In the genomic region with DNA sequence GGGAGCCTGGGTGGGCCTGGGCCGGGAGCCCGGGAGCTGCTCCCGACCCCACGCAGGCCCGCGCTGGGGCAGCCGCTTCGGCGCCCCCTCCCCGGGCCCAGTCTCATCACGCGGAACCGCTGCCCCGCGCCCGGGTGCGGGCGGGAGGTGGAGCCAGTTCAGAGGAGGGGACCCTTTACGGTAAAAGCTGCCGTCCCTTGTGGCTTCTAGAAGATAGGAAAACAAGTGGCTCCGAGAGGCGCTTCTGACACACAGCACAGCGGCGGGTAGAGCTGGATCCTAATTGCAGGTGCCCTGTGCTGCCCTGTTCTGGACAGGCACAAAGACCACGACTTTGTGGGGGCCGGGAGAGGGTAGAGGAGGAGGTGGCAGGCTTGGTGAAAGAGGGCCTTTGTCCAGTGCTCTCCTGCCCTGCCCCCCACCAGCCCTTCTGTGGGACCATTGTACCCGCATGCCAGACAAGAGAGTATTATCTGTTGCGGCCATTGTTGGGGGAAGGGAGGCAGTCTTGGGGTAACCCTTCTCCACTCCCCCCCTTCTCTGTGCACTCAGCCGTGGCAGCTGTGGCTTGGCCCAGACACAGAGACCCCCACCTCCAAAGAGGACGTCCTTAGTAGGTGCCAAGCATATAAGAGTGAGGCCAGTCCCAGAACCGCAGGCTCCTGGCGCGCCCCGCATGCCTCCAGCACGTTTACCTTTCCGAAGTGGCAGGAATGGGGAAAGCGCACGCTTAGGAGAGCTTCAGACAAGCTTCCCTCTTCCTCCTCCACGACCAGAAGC, we compare ENCODE assay signal across 8 cellular contexts. TPM values are rescaled to one million over a fixed set of nuclear protein-coding genes. Genes with fewer than 3 reads are reported as not detected.
DNase-seq lines count a peak whose midpoint lies in the region; ATAC-seq and TF ChIP-seq lines count a peak whose summit lies in the region.

No MANE protein-coding gene starts in this region.

- H3K27me3 ChIP-seq in NT2/D1 (ENCODE audit: insufficient read depth, insufficient read length): peaks cover 3% of the 10 kb centered on the region
- no peaks in the 10 kb centered on the region for H3K27me3 ChIP-seq in prostate gland (replicated peaks; ENCODE audit: insufficient read depth)

- peak overlapping the region; percentile 86 for H3K27ac Mint-ChIP-seq in activated naive CD4-positive, alpha-beta T cell treated with anti-CD3 and anti-CD28 coated beads for 36 hours

- peak overlapping the region; percentile 80 for H3K4me3 Mint-ChIP-seq in activated naive CD4-positive, alpha-beta T cell treated with anti-CD3 and anti-CD28 coated beads for 36 hours

- H3K4me1 Mint-ChIP-seq in activated naive CD4-positive, alpha-beta T cell treated with anti-CD3 and anti-CD28 coated beads for 36 hours (ENCODE audit: low read depth): peaks cover 40% of the 10 kb centered on the region

- TF ChIP-seq CTCF in prostate gland (IDR thresholded peaks at IDR 0.05): no peak

- 12% methylated on average over 36 of the region's 39 CpGs for WGBS in prostate gland

- DNase-seq in Ammon's horn (ENCODE audit: low spot score): peak; percentile 97
- DNase-seq in NT2/D1 (ENCODE audit: low read depth, low spot score): no peak
- peak; percentile 62 for DNase-seq in activated naive CD4-positive, alpha-beta T cell treated with anti-CD3 and anti-CD28 coated beads for 36 hours
- DNase-seq in head of caudate nucleus: peak; percentile 88 to 99 (median 96)
- no peak for DNase-seq in prostate gland (ENCODE audit: low spot score)

- peak overlapping the region; percentile 84 to 91 for H3K27ac ChIP-seq in prostate gland

- no peaks in the 10 kb centered on the region for H3K27me3 Mint-ChIP-seq in activated naive CD4-positive, alpha-beta T cell treated with anti-CD3 and anti-CD28 coated beads for 36 hours (ENCODE audit: low read depth)

- H3K9me3 ChIP-seq in NT2/D1 (ENCODE audit: insufficient read depth, low read length): no peaks in the 10 kb centered on the region
- H3K9me3 ChIP-seq in prostate gland: no peaks in the 10 kb centered on the region

- TF ChIP-seq POLR2A in prostate gland (IDR thresholded peaks at IDR 0.05): no peak

- ATAC-seq in GM19395 (IDR thresholded peaks at IDR 0.05; ENCODE audit: unreplicated experiment) (peak; percentile 30), GM19452 (IDR thresholded peaks at IDR 0.05; ENCODE audit: unreplicated experiment) (no peak), GM19328 (IDR thresholded peaks at IDR 0.05; ENCODE audit: unreplicated experiment) (no peak)

- H3K9ac ChIP-seq in NT2/D1 (ENCODE audit: insufficient read length, low read depth): peak overlapping the region; percentile 88

- H3K36me3 ChIP-seq in NT2/D1 (ENCODE audit: insufficient read depth, insufficient read length, low read length): peaks cover 34% of the 10 kb centered on the region
- no peaks in the 10 kb centered on the region for H3K36me3 ChIP-seq in prostate gland

- peaks cover 7% of the 10 kb centered on the region for H3K4me1 ChIP-seq in NT2/D1 (ENCODE audit: insufficient read depth, insufficient read length)
- H3K4me1 ChIP-seq in prostate gland (replicated peaks): peaks cover 25% of the 10 kb centered on the region

- H3K36me3 Mint-ChIP-seq in activated naive CD4-positive, alpha-beta T cell treated with anti-CD3 and anti-CD28 coated beads for 36 hours (ENCODE audit: low read depth): peaks cover 17% of the 10 kb centered on the region

- H3K4me3 ChIP-seq in NT2/D1 (ENCODE audit: insufficient read length, low read depth) (peak overlapping the region; percentile 87), prostate gland (peak overlapping the region; percentile 72 to 92)

- no peaks in the 10 kb centered on the region for H3K9me3 Mint-ChIP-seq in activated naive CD4-positive, alpha-beta T cell treated with anti-CD3 and anti-CD28 coated beads for 36 hours

- intact Hi-C loops in activated naive CD4-positive, alpha-beta T cell treated with anti-CD3 and anti-CD28 coated beads for 36 hours (cut with micrococcal nuclease): loop anchor here (2.0 kb wide), 2 partner anchors 49 to 103 kb away; partner anchors contain the start of genes ACLY and KLHL11
- intact Hi-C loops in head of caudate nucleus (cut with DNase I): loop anchor here (2.0 to 10.0 kb wide), 2 partner anchors 25 to 147 kb away; partner anchors contain the start of gene DHX58
- intact Hi-C loops in prostate gland (cut with DNase I): loop anchor here (5.0 kb wide), 1 partner anchor 50 kb away; the partner anchor contains the start of gene DNAJC7

- CTCF ChIA-PET in activated naive CD4-positive, alpha-beta T cell treated with anti-CD3 and anti-CD28 coated beads for 36 hours (lab: Charles Lee): interaction anchor here (0.6 to 10.6 kb wide), 6 partner anchors 54 to 439 kb away, joined by 3 to 117 read pairs (median 4); partner anchors contain the start of genes DNAJC7 and NKIRAS2

RNA-seq across cellular contexts. Expression of gene CNP, which starts 0.7 kb away (rescaled TPM):
- 10 to 100 TPM; 58.4 to 59.1 TPM for total RNA-seq in activated naive CD4-positive, alpha-beta T cell treated with anti-CD3 and anti-CD28 coated beads for 36 hours
- 100 to 1,000 TPM in 1 of 2 donors, 10 to 100 TPM in 1; 85.8 to 117 TPM for total RNA-seq in prostate gland

RNA-seq across cellular contexts. Expression of gene ODAD4, which starts 36.9 kb away (rescaled TPM):
- under 1 TPM; 0.55 to 0.79 TPM for total RNA-seq in activated naive CD4-positive, alpha-beta T cell treated with anti-CD3 and anti-CD28 coated beads for 36 hours
- total RNA-seq in prostate gland: 1 to 10 TPM in 1 of 2 donors, under 1 TPM in 1; 0.55 to 4.3 TPM

RNA-seq across cellular contexts. Expression of gene ACLY, which starts 48.6 kb away (rescaled TPM):
- 100 to 1,000 TPM; 153 to 161 TPM for total RNA-seq in activated naive CD4-positive, alpha-beta T cell treated with anti-CD3 and anti-CD28 coated beads for 36 hours
- total RNA-seq in prostate gland: 100 to 1,000 TPM; 114 to 203 TPM

RNA-seq across cellular contexts. Expression of gene DNAJC7, which starts 49.9 kb away (rescaled TPM):
- total RNA-seq in activated naive CD4-positive, alpha-beta T cell treated with anti-CD3 and anti-CD28 coated beads for 36 hours: 10 to 100 TPM; 74.5 to 76.3 TPM
- 10 to 100 TPM; 57.8 to 60.4 TPM for total RNA-seq in prostate gland

RNA-seq across cellular contexts. Expression of gene NKIRAS2, which starts 52.6 kb away (rescaled TPM):
- 10 to 100 TPM; 12.4 to 13.2 TPM for total RNA-seq in activated naive CD4-positive, alpha-beta T cell treated with anti-CD3 and anti-CD28 coated beads for 36 hours
- total RNA-seq in prostate gland: 10 to 100 TPM; 38.8 to 98.8 TPM

Comparison
In these comparisons a context has a peak if more than half of its experiments do, and no peak if none do; other contexts are left out.
1. DNase-seq: peak in Ammon's horn (single experiment), activated naive CD4-positive, alpha-beta T cell treated with anti-CD3 and anti-CD28 coated beads for 36 hours (single experiment) and head of caudate nucleus (42 of 42); none in NT2/D1 (single experiment) and prostate gland (single experiment).